Comparison of ENCODE assay signal across 8 cellular contexts in the genomic region with DNA sequence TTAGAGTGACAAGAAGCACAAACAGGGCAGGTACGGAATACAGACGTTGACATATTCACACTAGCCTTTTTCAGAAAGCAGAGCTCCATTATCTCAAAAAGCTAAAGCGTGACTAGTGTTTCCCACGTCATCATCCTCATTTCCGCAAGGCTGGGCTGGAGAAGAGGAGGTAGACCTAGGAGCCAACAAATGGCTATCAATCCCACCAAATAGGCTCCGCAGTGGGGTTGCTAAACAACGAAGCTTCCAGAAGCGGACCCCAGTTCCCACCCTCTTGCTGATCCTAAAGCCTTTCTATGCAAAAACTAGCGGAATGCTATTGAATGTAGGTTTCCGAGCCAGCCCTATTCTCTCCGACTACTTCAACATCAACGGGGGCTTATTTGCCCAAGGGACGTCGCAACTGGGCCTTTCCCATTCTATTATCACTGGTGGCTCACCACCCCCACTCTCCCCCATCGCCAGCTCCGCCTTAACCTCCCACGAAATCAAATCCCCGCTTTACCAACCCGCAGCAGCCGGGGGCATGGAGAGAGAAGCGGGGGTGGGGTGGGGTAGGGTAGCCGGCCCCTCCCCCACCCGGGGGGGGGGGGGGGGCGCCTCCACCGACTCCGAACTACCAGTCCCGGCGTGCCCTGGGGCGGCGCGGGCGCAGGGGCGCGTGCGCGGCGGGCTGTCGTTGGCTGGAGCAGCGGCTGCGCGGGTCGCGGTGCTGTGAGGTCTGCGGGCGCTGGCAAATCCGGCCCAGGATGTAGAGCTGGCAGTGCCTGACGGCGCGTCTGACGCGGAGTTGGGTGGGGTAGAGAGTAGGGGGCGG. TPM values are rescaled to one million over a fixed set of nuclear protein-coding genes. Genes with fewer than 3 reads are reported as not detected.
DNase-seq lines count a peak whose midpoint lies in the region; ATAC-seq, FAIRE-seq and TF ChIP-seq lines count a peak whose summit lies in the region.

A gene with protein sequence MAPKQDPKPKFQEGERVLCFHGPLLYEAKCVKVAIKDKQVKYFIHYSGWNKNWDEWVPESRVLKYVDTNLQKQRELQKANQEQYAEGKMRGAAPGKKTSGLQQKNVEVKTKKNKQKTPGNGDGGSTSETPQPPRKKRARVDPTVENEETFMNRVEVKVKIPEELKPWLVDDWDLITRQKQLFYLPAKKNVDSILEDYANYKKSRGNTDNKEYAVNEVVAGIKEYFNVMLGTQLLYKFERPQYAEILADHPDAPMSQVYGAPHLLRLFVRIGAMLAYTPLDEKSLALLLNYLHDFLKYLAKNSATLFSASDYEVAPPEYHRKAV (plus strand): TSS at position 736 of the 817 bp plus-strand sequence. CDS start 128 bp downstream, outside the sequence.

- peaks cover 17% of the 10 kb centered on the region for H3F3A ChIP-seq in PC-9 (ENCODE audit: insufficient read depth, low read depth)

- H3K27ac ChIP-seq in PC-9 (peak within 1 kb of the TSS; percentile 99), epithelial cell of prostate (peak within 1 kb of the TSS; percentile 98)

- DNase-seq in D721Med (ENCODE audit: insufficient read length, low spot score), result peak; percentile 73
- DNase-seq in KG1 (lab: John Stamatoyannopoulos, UW), result peak; percentile 58
- peak; percentile 80 to 98 for DNase-seq in PC-9
- DNase-seq in activated T-cell treated with anti-CD3 and anti-CD28 coated beads, Interleukin-2, amount 50 U/mL, for 1 hour, result peak; percentile 96
- DNase-seq in epithelial cell of prostate (ENCODE audit: low read depth, low spot score), result peak; percentile 84
- DNase-seq in mucosa of descending colon, result peak; percentile 96 to 98 (median 98)
- peak; percentile 92 to 93 for DNase-seq in stimulated activated CD8-positive, alpha-beta memory T cell treated with anti-CD3 and anti-CD28 coated beads, Interleukin-2, amount 100 ng/mL, for 48 hours (ENCODE audit: low read depth in 2 of 2)

- intact Hi-C loops in PC-9 (cut with micrococcal nuclease; ENCODE audit: unreplicated experiment), result no loop called here
- intact Hi-C loops in mucosa of descending colon (cut with DNase I, micrococcal nuclease), result no loop called here

- ATAC-seq in GM21737 (IDR thresholded peaks at IDR 0.05; ENCODE audit: unreplicated experiment), result peak; percentile 86
- ATAC-seq in mucosa of descending colon, result peak; percentile 94

- TF ChIP-seq CTCF in D721Med (IDR thresholded peaks at IDR 0.05; ENCODE audit: insufficient read depth, missing control alignments) (no peak), PC-9 (conservative IDR thresholded peaks at IDR 0.05) (no peak), mucosa of descending colon (IDR thresholded peaks at IDR 0.05) (no peak)

- BruUV-seq in PC-9 (replicated peaks; lab: Mats Ljungman, UMichigan), result TSS peak; percentile 65

- no peaks in the 10 kb centered on the region for H3K9me3 ChIP-seq in PC-9 (ENCODE audit: insufficient read depth, low read depth)
- no peaks in the 10 kb centered on the region for H3K9me3 ChIP-seq in mucosa of descending colon

- H4K20me1 ChIP-seq in PC-9 (ENCODE audit: insufficient read depth), result peaks cover 36% of the 10 kb centered on the region

- H3K4me1 ChIP-seq in PC-9 (replicated peaks; ENCODE audit: insufficient read depth), result peaks cover 25% of the 10 kb centered on the region
- peaks cover 21% of the 10 kb centered on the region for H3K4me1 ChIP-seq in mucosa of descending colon (ENCODE audit: low read depth)

- peak within 1 kb of the TSS; percentile 90 for H3K4me2 ChIP-seq in PC-9

- no peaks in the 10 kb centered on the region for H3K27me3 ChIP-seq in PC-9 (ENCODE audit: insufficient read depth, low read depth)

- POLR2A ChIA-PET in PC-9 (lab: Charles Lee; ENCODE audit: unreplicated experiment), result interaction anchor here (0.6 to 0.7 kb wide), 6 partner anchors 9 to 573 kb away, joined by 3 to 23 read pairs (median 9); a partner anchor contains a TSS

- H2AFZ ChIP-seq in PC-9, result peak within 1 kb of the TSS; percentile 79

- H3K79me2 ChIP-seq in PC-9 (ENCODE audit: low read depth), result peaks cover 46% of the 10 kb centered on the region

- H3K36me3 ChIP-seq in PC-9 (ENCODE audit: low read depth), result no peaks in the 10 kb centered on the region
- no peaks in the 10 kb centered on the region for H3K36me3 ChIP-seq in mucosa of descending colon (ENCODE audit: low read depth)

- FAIRE-seq in D721Med (lab: Jason Lieb, UNC), result no peak

- CTCF ChIA-PET in PC-9 (lab: Charles Lee), result no interaction called here

- no peaks in the 10 kb centered on the region for H3K9me2 ChIP-seq in PC-9 (ENCODE audit: insufficient read depth)

- H3K4me3 ChIP-seq in PC-9, result peak within 1 kb of the TSS; percentile 100
- peak within 1 kb of the TSS; percentile 100 for H3K4me3 ChIP-seq in mucosa of descending colon

RNA-seq across cellular contexts. Expression of the gene that starts here (rescaled TPM):
- 240 and 282 TPM in 2 replicates for total RNA-seq in PC-9 (2021)
- 100 to 1,000 TPM; 151 to 307 (median 188) TPM for total RNA-seq in mucosa of descending colon

Comparison
In these comparisons a context has a peak if more than half of its experiments do, and no peak if none do; other contexts are left out.
1. Peak in every context shown above with its lines: DNase-seq, ATAC-seq, H3K4me3 ChIP-seq and H3K27ac ChIP-seq.